ENCODE assay signal across 10 cellular contexts in the genomic region with DNA sequence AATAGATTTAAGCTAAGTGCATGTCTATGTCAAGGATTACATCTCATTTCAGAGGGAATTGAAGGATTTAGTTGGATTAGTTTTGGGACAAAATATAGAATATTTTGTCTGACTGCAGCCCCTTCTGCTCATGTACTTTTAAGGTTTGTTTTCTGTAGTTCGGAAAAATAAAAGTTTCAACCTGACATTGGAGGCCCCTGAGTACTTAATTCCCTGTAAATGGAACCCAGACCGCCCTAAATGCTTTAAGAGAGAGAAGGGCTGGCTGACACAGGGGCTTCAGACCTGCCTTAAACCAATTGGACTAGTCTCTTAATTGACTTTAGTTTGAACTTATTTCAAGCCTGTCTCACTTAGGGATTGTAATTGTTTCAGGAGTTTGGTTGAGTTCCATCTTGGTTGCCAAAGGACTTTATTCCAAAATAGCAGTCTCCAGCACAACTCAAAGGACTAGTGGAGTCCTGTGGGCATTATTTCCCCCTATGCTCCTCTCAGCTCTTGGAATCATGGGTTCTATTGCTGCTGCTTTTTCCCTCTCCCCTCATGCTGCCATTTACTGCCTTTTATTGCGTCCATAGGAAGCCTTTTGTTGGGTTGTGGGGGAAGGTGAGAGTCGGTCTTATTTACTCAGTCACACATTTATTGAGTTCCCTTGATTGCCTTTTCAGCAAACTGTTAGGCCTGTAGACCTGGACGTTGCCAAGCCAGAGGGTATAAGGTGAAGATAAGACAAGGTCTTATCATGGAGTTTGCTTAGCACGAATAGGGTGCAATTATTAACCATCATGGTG. TPM values are rescaled to one million over a fixed set of nuclear protein-coding genes. Genes with fewer than 3 reads are reported as not detected.
DNase-seq lines count a peak whose midpoint lies in the region; ATAC-seq and TF ChIP-seq lines count a peak whose summit lies in the region.
"Had no signal": no experiment of that assay in that cellular context is flagged by ENCODE, and none has a peak within 500 bp of the region (broad histone marks: within the 10 kb centered on the region; RNA-seq: fewer than 3 reads in every experiment).

No MANE protein-coding gene starts in this region.

- DNase-seq in DMS153 treated with DMSO at 0.1 percent for 48 hours (lab: John Stamatoyannopoulos, UW; ENCODE audit: unreplicated experiment) = peak; percentile 30
- DNase-seq in Panc1 (ENCODE audit: low read depth, low spot score) = no peak
- DNase-seq in immature natural killer cell = no peak
- no peak for DNase-seq in endothelial cell (ENCODE audit: low spot score)
- DNase-seq in activated effector memory CD4-positive, alpha-beta T cell treated with anti-CD3 and anti-CD28 coated beads, Interleukin-2, amount 50 U/mL, for 16 hours = no peak
- DNase-seq in stimulated activated naive CD8-positive, alpha-beta T cell treated with anti-CD3 and anti-CD28 coated beads, Interleukin-15, amount 100 ng/mL, for 72 hours = no peak
- DNase-seq: upper lobe of left lung had no signal

- TF ChIP-seq CTCF in 22Rv1 (IDR thresholded peaks at IDR 0.05) (no peak), Panc1 (IDR thresholded peaks at IDR 0.05) (no peak), endothelial cell (IDR thresholded peaks at IDR 0.05; ENCODE audit: unreplicated experiment) (no peak)

- H3K27me3 ChIP-seq in Panc1 (ENCODE audit: control insufficient read depth, insufficient read depth, low read length) = no peaks in the 10 kb centered on the region
- H3K27me3 ChIP-seq: upper lobe of left lung had no signal

- peaks cover 46% of the 10 kb centered on the region for H3K4me1 ChIP-seq in Panc1 (ENCODE audit: control insufficient read depth, insufficient read depth, low read length)

- H3K36me3 ChIP-seq in Panc1 (ENCODE audit: control insufficient read depth, insufficient read depth, low read length) = peaks cover 33% of the 10 kb centered on the region

- POLR2A ChIA-PET in Panc1 (lab: Charles Lee) = interaction anchor here (0.7 kb wide), 1 partner anchor 12 kb away, joined by 4 read pairs; no protein-coding TSS in a partner anchor

- H3K4me3 Mint-ChIP-seq in immature natural killer cell (no peak overlapping the region), endothelial cell (ENCODE audit: unreplicated experiment) (no peak overlapping the region)
- no peak overlapping the region for H3K4me3 Mint-ChIP-seq in stimulated activated naive CD8-positive, alpha-beta T cell treated with anti-CD3 and anti-CD28 coated beads, Interleukin-15, amount 100 ng/mL, for 72 hours

- H3K27me3 Mint-ChIP-seq in immature natural killer cell (ENCODE audit: low read depth in 3 of 3) (peaks cover 2 to 19% (median 4%) of the 10 kb centered on the region in 3 donors), endothelial cell (ENCODE audit: unreplicated experiment) (peaks cover 2% of the 10 kb centered on the region)
- no peaks in the 10 kb centered on the region for H3K27me3 Mint-ChIP-seq in stimulated activated naive CD8-positive, alpha-beta T cell treated with anti-CD3 and anti-CD28 coated beads, Interleukin-15, amount 100 ng/mL, for 72 hours

- no peak overlapping the region for H3K4me3 ChIP-seq in Panc1 (ENCODE audit: low read depth in 2 of 2, low read length in 2 of 2)
- H3K4me3 ChIP-seq: upper lobe of left lung had no signal

- CTCF ChIA-PET in Panc1 (lab: Charles Lee) = interaction anchor here (0.7 to 2.8 kb wide), 3 partner anchors 49 to 89 kb away, joined by 3 to 20 read pairs (median 3); no protein-coding TSS in a partner anchor

- H3K4me1 Mint-ChIP-seq in immature natural killer cell (peaks cover 25 to 42% of the 10 kb centered on the region in 2 donors), endothelial cell (ENCODE audit: unreplicated experiment) (peaks cover 6% of the 10 kb centered on the region)
- H3K4me1 Mint-ChIP-seq in stimulated activated naive CD8-positive, alpha-beta T cell treated with anti-CD3 and anti-CD28 coated beads, Interleukin-15, amount 100 ng/mL, for 72 hours = peaks cover 43% of the 10 kb centered on the region

- H3K9me3 Mint-ChIP-seq in immature natural killer cell (no peaks in the 10 kb centered on the region), endothelial cell (ENCODE audit: unreplicated experiment) (no peaks in the 10 kb centered on the region)
- no peaks in the 10 kb centered on the region for H3K9me3 Mint-ChIP-seq in stimulated activated naive CD8-positive, alpha-beta T cell treated with anti-CD3 and anti-CD28 coated beads, Interleukin-15, amount 100 ng/mL, for 72 hours
- H3K9me3 Mint-ChIP-seq: activated naive CD4-positive, alpha-beta T cell treated with anti-CD3 and anti-CD28 coated beads, Interleukin-2, amount 50 U/mL, for 72 hours had no signal

- peak overlapping the region; percentile 100 for H3K27ac ChIP-seq in 22Rv1
- H3K27ac ChIP-seq in Panc1 (ENCODE audit: low read length) = no peak overlapping the region

- ATAC-seq in Panc1 (peak; percentile 18), GM18867 (IDR thresholded peaks at IDR 0.05; ENCODE audit: unreplicated experiment) (no peak)
- ATAC-seq in stimulated activated naive CD8-positive, alpha-beta T cell treated with anti-CD3 and anti-CD28 coated beads, Interleukin-15, amount 100 ng/mL, for 72 hours = no peak

- no TSS peak for BruUV-seq in Panc1 (replicated peaks; lab: Mats Ljungman, UMichigan)

- no peaks in the 10 kb centered on the region for H3K9me3 ChIP-seq in Panc1 (ENCODE audit: control insufficient read depth, insufficient read depth, low read depth, low read length)
- H3K9me3 ChIP-seq: upper lobe of left lung had no signal

- peaks cover 20 to 28% (median 28%) of the 10 kb centered on the region in 3 donors for H3K36me3 Mint-ChIP-seq in immature natural killer cell
- peaks cover 34% of the 10 kb centered on the region for H3K36me3 Mint-ChIP-seq in endothelial cell (ENCODE audit: low read depth, unreplicated experiment)

- intact Hi-C loops in Panc1 (cut with micrococcal nuclease; ENCODE audit: unreplicated experiment) = loop anchor here (5.0 kb wide), 1 partner anchor 96 kb away; no protein-coding TSS in a partner anchor

- in situ Hi-C loops in Panc1 (cut with HindIII; ENCODE audit: low pct_unique_long_range_greater_than_20kb, low sequenced_read_pairs) = no loop called here

- peak overlapping the region; percentile 6 to 80 (median 54) for H3K27ac Mint-ChIP-seq in immature natural killer cell
- H3K27ac Mint-ChIP-seq in endothelial cell (ENCODE audit: unreplicated experiment) = no peak overlapping the region
- H3K27ac Mint-ChIP-seq in stimulated activated naive CD8-positive, alpha-beta T cell treated with anti-CD3 and anti-CD28 coated beads, Interleukin-15, amount 100 ng/mL, for 72 hours = no peak overlapping the region

RNA-seq across cellular contexts. Expression of gene BRD2, which starts 14.5 kb away (rescaled TPM):
- total RNA-seq in Panc1 (2021; ENCODE audit: unreplicated experiment) (209 TPM), endothelial cell (ENCODE audit: unreplicated experiment) (186 TPM)
- 161 TPM for polyA plus RNA-seq in Panc1 (2012; ENCODE audit: insufficient read length)
- polyA plus RNA-seq in immature natural killer cell = 100 to 1,000 TPM in 1 of 3 donors, 10 to 100 TPM in 2; 29.8 to 119 (median 31.5) TPM

RNA-seq across cellular contexts. Expression of gene HLA-DOA, which starts 26.5 kb away (rescaled TPM):
- total RNA-seq in Panc1 (2021; ENCODE audit: unreplicated experiment) (0.08 TPM), endothelial cell (ENCODE audit: unreplicated experiment) (7.3 TPM)
- not detected for polyA plus RNA-seq in Panc1 (2012; ENCODE audit: insufficient read length)
- 1 to 10 TPM in 2 of 3 donors, under 1 TPM in 1; 0.37 to 5.2 (median 2.8) TPM for polyA plus RNA-seq in immature natural killer cell

RNA-seq across cellular contexts. Expression of gene HLA-DMA, which starts 30.0 kb away (rescaled TPM):
- total RNA-seq in Panc1 (2021; ENCODE audit: unreplicated experiment) = 2.8 TPM
- 1.3 TPM for polyA plus RNA-seq in Panc1 (2012; ENCODE audit: insufficient read length)
- 10 to 100 TPM; 39.2 to 78.7 (median 69.7) TPM for polyA plus RNA-seq in immature natural killer cell
- 13.0 TPM for total RNA-seq in endothelial cell (ENCODE audit: unreplicated experiment)

RNA-seq across cellular contexts. Expression of gene HLA-DMB, which starts 42.1 kb away (rescaled TPM):
- total RNA-seq in Panc1 (2021; ENCODE audit: unreplicated experiment) (0.44 TPM), endothelial cell (ENCODE audit: unreplicated experiment) (1.3 TPM)
- polyA plus RNA-seq in Panc1 (2012; ENCODE audit: insufficient read length) = not detected
- 100 to 1,000 TPM in 1 of 3 donors, 10 to 100 TPM in 2; 38.3 to 104 (median 89.1) TPM for polyA plus RNA-seq in immature natural killer cell

Comparison
In these comparisons a context has a peak if more than half of its experiments do, and no peak if none do; other contexts are left out.
1. H3K27ac Mint-ChIP-seq: peak in immature natural killer cell (6 of 6); none in endothelial cell (single experiment) and stimulated activated naive CD8-positive, alpha-beta T cell treated with anti-CD3 and anti-CD28 coated beads, Interleukin-15, amount 100 ng/mL, for 72 hours (0 of 2).